ENCODE assay signal across 13 cellular contexts in the genomic region with DNA sequence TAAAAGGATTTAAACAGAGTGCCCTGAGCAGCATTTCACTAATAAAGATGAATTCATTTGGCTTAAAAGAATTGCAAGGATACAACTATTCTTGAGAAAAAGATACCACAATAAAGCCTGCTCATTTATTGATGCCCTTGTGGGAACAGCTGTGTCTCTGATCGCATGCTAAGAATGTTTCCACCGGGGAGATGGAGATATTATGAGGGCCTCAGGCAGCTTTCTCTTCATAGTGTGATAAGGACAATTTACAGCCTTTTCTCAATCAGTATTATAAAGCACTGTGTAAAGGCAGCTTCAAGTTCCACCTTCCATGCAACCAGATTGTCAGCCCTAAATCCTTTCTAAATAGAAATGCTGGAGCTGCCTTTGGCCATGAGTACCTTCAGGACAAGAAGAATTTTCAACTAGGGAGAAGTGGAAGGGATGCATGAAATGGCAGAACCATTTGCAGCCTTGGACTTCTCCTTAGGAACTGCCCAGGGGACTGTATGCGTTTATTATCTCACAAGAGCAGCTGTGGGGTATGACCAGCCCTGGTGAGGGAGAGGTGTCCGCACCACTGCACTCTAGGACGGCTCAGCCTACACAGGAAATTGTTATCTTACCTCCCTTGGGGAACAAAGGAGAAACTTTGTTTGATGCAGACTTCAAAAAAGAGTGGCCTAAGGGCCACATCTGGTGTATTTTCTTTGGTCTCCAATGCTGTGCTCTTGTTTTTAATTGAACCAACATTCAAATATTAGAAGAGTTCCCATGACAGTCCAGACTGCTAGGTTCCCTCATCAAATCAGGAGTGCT.
DNase-seq lines count a peak whose midpoint lies in the region; ATAC-seq and TF ChIP-seq lines count a peak whose summit lies in the region.
"Had no signal": no experiment of that assay in that cellular context is flagged by ENCODE, and none has a peak within 500 bp of the region (broad histone marks: within the 10 kb centered on the region; RNA-seq: fewer than 3 reads in every experiment).

No MANE protein-coding gene starts in this region.

- TF ChIP-seq EP300 in tibial nerve (IDR thresholded peaks at IDR 0.05) = no peak

- H3K27me3 ChIP-seq in tibial nerve = no peaks in the 10 kb centered on the region
- H3K27me3 ChIP-seq: esophagus muscularis mucosa had no signal

- TF ChIP-seq CTCF in mucosa of descending colon (IDR thresholded peaks at IDR 0.05) (no peak), tibial nerve (IDR thresholded peaks at IDR 0.05) (no peak)

- intact Hi-C loops in mucosa of descending colon (cut with DNase I, micrococcal nuclease) = no loop called here

- DNase-seq in NAMALWA (ENCODE audit: low spot score) = peak; percentile 17
- no peak for DNase-seq in mucosa of descending colon
- DNase-seq in tibial nerve (ENCODE audit: low spot score in 2 of 2) = no peak
- no peak for DNase-seq in NCI-H345 (lab: John Stamatoyannopoulos, UW)
- no peak for DNase-seq in activated T-cell treated with anti-CD3 and anti-CD28 coated beads for 4 hours
- no peak for DNase-seq in NCI-H446 (lab: John Stamatoyannopoulos, UW)
- DNase-seq: activated CD4-positive, alpha-beta T cell treated with anti-CD3 and anti-CD28 coated beads for 4 hours; Caco-2; KG1; PC-3 had no signal

- H3K4me3 ChIP-seq in mucosa of descending colon (no peak overlapping the region), tibial nerve (no peak overlapping the region)
- H3K4me3 ChIP-seq: esophagus muscularis mucosa had no signal

- ATAC-seq in GM18502 (IDR thresholded peaks at IDR 0.05; ENCODE audit: poor library complexity, unreplicated experiment) (peak; percentile 70), GM21737 (IDR thresholded peaks at IDR 0.05; ENCODE audit: unreplicated experiment) (peak; percentile 88), mucosa of descending colon (peak; percentile 16)
- ATAC-seq: PC-3 had no signal

- H3K9me3 ChIP-seq in mucosa of descending colon (no peaks in the 10 kb centered on the region), tibial nerve (no peaks in the 10 kb centered on the region)

- no peak for TF ChIP-seq POLR2A in tibial nerve (IDR thresholded peaks at IDR 0.05)

- H3K36me3 ChIP-seq in mucosa of descending colon (ENCODE audit: low read depth) (no peaks in the 10 kb centered on the region), tibial nerve (no peaks in the 10 kb centered on the region)
- H3K36me3 ChIP-seq: esophagus muscularis mucosa had no signal

- 57 to 60% methylated on average over 5 of the region's 5 CpGs for WGBS in tibial nerve, 2 donors

- no peak overlapping the region for H3K27ac ChIP-seq in tibial nerve
- H3K27ac ChIP-seq: esophagus muscularis mucosa had no signal

- no peaks in the 10 kb centered on the region for H3K4me1 ChIP-seq in mucosa of descending colon (ENCODE audit: low read depth)
- H3K4me1 ChIP-seq in tibial nerve = peaks cover 0 to 12% (median 0%) of the 10 kb centered on the region in 4 donors
- H3K4me1 ChIP-seq: Caco-2 had no signal

Comparison
In these comparisons a context has a peak if more than half of its experiments do, and no peak if none do; other contexts are left out.
1. ATAC-seq: peak in every context shown above with its lines; median percentile 88 in GM21737; 70 in GM18502; 16 in mucosa of descending colon.